In genomic region chr11:117171007-117171647, GRCh38 we compare ENCODE assay signal across 18 cellular contexts. TPM values are rescaled to one million over a fixed set of nuclear protein-coding genes. Genes with fewer than 3 reads are reported as not detected.
DNase-seq lines count a peak whose midpoint lies in the region; ATAC-seq, FAIRE-seq and TF ChIP-seq lines count a peak whose summit lies in the region.
"Had no signal": no experiment of that assay in that cellular context is flagged by ENCODE, and none has a peak within 500 bp of the region (broad histone marks: within the 10 kb centered on the region; RNA-seq: fewer than 3 reads in every experiment).

No MANE protein-coding gene starts in this region.

- H3K4me2 ChIP-seq in K562 (ENCODE audit: insufficient read depth, low read length): peak overlapping the region; percentile 56; the same call in 1 of the 2 replicates

- H3K9me1 ChIP-seq in K562 (ENCODE audit: control insufficient read depth, insufficient read depth, low read length): no peaks in the 10 kb centered on the region

- in situ Hi-C loops in K562 (cut with MboI): no loop called here

- H3K4me3 ChIP-seq in K562: no peak overlapping the region
- H3K4me3 ChIP-seq: pancreas had no signal

- FAIRE-seq in K562 (lab: Jason Lieb, UNC): no peak
- FAIRE-seq: pancreas had no signal

- peaks cover 15% of the 10 kb centered on the region for H3K4me1 Mint-ChIP-seq in activated naive CD4-positive, alpha-beta T cell treated with anti-CD3 and anti-CD28 coated beads, Interleukin-2, amount 50 U/mL, for 24 hours
- peaks cover 47% of the 10 kb centered on the region for H3K4me1 Mint-ChIP-seq in mesothelial cell of epicardium

- H2AFZ ChIP-seq in K562 (ENCODE audit: low read depth, low read length): 0 out of 2 replicates have a peak overlapping the region, but pooled peaks have one; percentile 34

- 23% methylated on average over 12 of the region's 12 CpGs for WGBS in K562 (ENCODE audit: insufficient coverage, low coverage, missing lambda C conversion rate)

- H4K20me1 ChIP-seq in K562 (replicated peaks; ENCODE audit: control insufficient read depth, insufficient read depth, low read length): peaks cover 14% of the 10 kb centered on the region; the same call in 1 of the 2 replicates

- H3K27ac Mint-ChIP-seq in activated naive CD4-positive, alpha-beta T cell treated with anti-CD3 and anti-CD28 coated beads, Interleukin-2, amount 50 U/mL, for 24 hours: peak overlapping the region; percentile 51
- peak overlapping the region; percentile 58 for H3K27ac Mint-ChIP-seq in mesothelial cell of epicardium

- H3K36me3 ChIP-seq in K562 (ENCODE audit: control insufficient read depth, insufficient read depth, low read length): peaks cover 56% of the 10 kb centered on the region

- H3K27me3 ChIP-seq in K562 (ENCODE audit: control insufficient read depth in 2 of 2, insufficient read depth in 2 of 2, low read length in 2 of 2): no peaks in the 10 kb centered on the region
- H3K27me3 ChIP-seq: pancreas had no signal

- no TSS peak for BruUV-seq in K562 (replicated peaks; lab: Mats Ljungman, UMichigan)

- H3K9me3 ChIP-seq in K562 (replicated peaks; ENCODE audit: control insufficient read depth, insufficient read depth, low read depth, low read length): no peaks in the 10 kb centered on the region
- H3K9me3 ChIP-seq: pancreas had no signal

- TF ChIP-seq POLR2A in K562 (conservative IDR thresholded peaks at IDR 0.05): no peak; the same call in 1 of the 2 replicates

- H3K9me3 Mint-ChIP-seq in activated naive CD4-positive, alpha-beta T cell treated with anti-CD3 and anti-CD28 coated beads, Interleukin-2, amount 50 U/mL, for 24 hours: no peaks in the 10 kb centered on the region
- no peaks in the 10 kb centered on the region for H3K9me3 Mint-ChIP-seq in mesothelial cell of epicardium
- H3K9me3 Mint-ChIP-seq: T-cell had no signal

- peak overlapping the region in 1 of 2 experiments; percentile 24; a peak in 2 of 4 replicates for H3K9ac ChIP-seq in K562 (ENCODE audit: insufficient read depth in 1 of 2, low read depth in 2 of 2, low read length in 2 of 2)

- H3K27me3 Mint-ChIP-seq in activated naive CD4-positive, alpha-beta T cell treated with anti-CD3 and anti-CD28 coated beads, Interleukin-2, amount 50 U/mL, for 24 hours: no peaks in the 10 kb centered on the region
- H3K27me3 Mint-ChIP-seq in mesothelial cell of epicardium (ENCODE audit: low read depth): no peaks in the 10 kb centered on the region
- H3K27me3 Mint-ChIP-seq: T-cell had no signal

- CTCF ChIA-PET in K562 (lab: Yijun Ruan, JAX; ENCODE audit: low intra/inter-chr PET ratio): no interaction called here
- CTCF ChIA-PET in RWPE1 (lab: Yijun Ruan, JAX): no interaction called here

- peaks cover 26 to 34% of the 10 kb centered on the region in 2 experiments for H3K4me1 ChIP-seq in K562 (replicated peaks in 1 of 2; ENCODE audit: control insufficient read depth in 2 of 2, insufficient read depth in 2 of 2, low read length in 2 of 2)

- DNase-seq in activated naive CD4-positive, alpha-beta T cell treated with anti-CD3 and anti-CD28 coated beads, Interleukin-2, amount 50 U/mL, for 16 hours: no peak
- DNase-seq in K562 (ENCODE audit: extremely low read depth in 1 of 4, low spot score in 3 of 4): no peak
- DNase-seq in mesothelial cell of epicardium (ENCODE audit: low spot score in 2 of 2, unreplicated experiment in 2 of 2): no peak
- no peak for DNase-seq in substantia nigra (lab: John Stamatoyannopoulos, UW)
- DNase-seq in SHP77 treated with DMSO at 0.1 percent for 48 hours (lab: John Stamatoyannopoulos, UW): no peak
- DNase-seq in RWPE1 (ENCODE audit: low spot score): no peak
- no peak for DNase-seq in superior temporal gyrus (ENCODE audit: extremely low spot score)
- DNase-seq: activated gamma-delta T cell treated with Interleukin-2 at 50 U/mL for 16 hours; COR-L47; hypothalamus; kidney glomerular epithelial cell; NCI-H1436; NCI-H2171 treated with DMSO at 0.1 percent for 48 hours; pancreas; stimulated activated naive CD4-positive, alpha-beta T cell treated with Interleukin-2 at 50 U/mL for 16 hours; T-cell; WERI-Rb-1 had no signal

- TF ChIP-seq EP300 in K562 (IDR thresholded peaks at IDR 0.05; ENCODE audit: low read length): no peak

- no peaks in the 10 kb centered on the region for H3K79me2 ChIP-seq in K562 (ENCODE audit: control insufficient read depth, insufficient read depth, low read length)

- no peaks in the 10 kb centered on the region for H3K36me3 Mint-ChIP-seq in activated naive CD4-positive, alpha-beta T cell treated with anti-CD3 and anti-CD28 coated beads, Interleukin-2, amount 50 U/mL, for 24 hours
- peaks cover 6% of the 10 kb centered on the region for H3K36me3 Mint-ChIP-seq in mesothelial cell of epicardium

- intact Hi-C loops in K562 (cut with micrococcal nuclease): no loop called here

- no peak overlapping the region for H3K4me3 Mint-ChIP-seq in activated naive CD4-positive, alpha-beta T cell treated with anti-CD3 and anti-CD28 coated beads, Interleukin-2, amount 50 U/mL, for 24 hours
- H3K4me3 Mint-ChIP-seq in mesothelial cell of epicardium: no peak overlapping the region
- H3K4me3 Mint-ChIP-seq: T-cell had no signal

- H3K27ac ChIP-seq in K562 (ENCODE audit: extremely low read depth, low read depth, low read length) (peak overlapping the region; percentile 69; the same call in 2 of the 3 replicates), substantia nigra (ENCODE audit: low read depth, low read length, poor library complexity, severe bottlenecking) (peak overlapping the region; percentile 26), RWPE1 (no peak overlapping the region)
- H3K27ac ChIP-seq: pancreas, WERI-Rb-1 had no signal

- no peak for TF ChIP-seq RAD21 in K562 (CRISPR knock-in tag; conservative IDR thresholded peaks at IDR 0.05 in 1 of 2, IDR thresholded peaks at IDR 0.05 in 1 of 2)

- POLR2A ChIA-PET in K562 (lab: Yijun Ruan, JAX): interaction anchor here (0.6 to 3.8 kb wide), 6 partner anchors 10 to 27 kb away, joined by 4 to 27 read pairs (median 6); partner anchors contain the start of gene PAFAH1B2
- POLR2A ChIA-PET in RWPE1 (lab: Yijun Ruan, JAX; ENCODE audit: low non-redundant PET): interaction anchor here (0.6 kb wide), 1 partner anchor 8 kb away, joined by 3 read pairs; no protein-coding TSS in a partner anchor

- ATAC-seq in K562: peak; percentile 33
- ATAC-seq: T-cell had no signal

- TF ChIP-seq CTCF in K562 (IDR thresholded peaks at IDR 0.05 in 2 of 3, conservative IDR thresholded peaks at IDR 0.05 in 1 of 3; ENCODE audit: insufficient read depth in 2 of 3, low read depth in 1 of 3, low read length in 3 of 3) (no peak), mesothelial cell of epicardium (IDR thresholded peaks at IDR 0.05; ENCODE audit: unreplicated experiment) (no peak), RWPE1 (conservative IDR thresholded peaks at IDR 0.05; ENCODE audit: low read depth) (no peak)

RNA-seq across cellular contexts. Expression of gene SIDT2, which starts 7.4 kb away (rescaled TPM):
- total RNA-seq in K562 (2011; cell fraction: chromatin; rRNA removed; ENCODE audit: low replicate concordance): 140 and 344 TPM in 2 replicates
- 167 and 174 TPM in 2 replicates for total RNA-seq in K562 (2011; cell fraction: nucleolus; rRNA removed)
- 143 and 150 TPM in 2 replicates for total RNA-seq in K562 (2011; cell fraction: nucleoplasm; rRNA removed)
- total RNA-seq in K562 (2014; rRNA removed): 5.9 and 7.1 TPM in 2 replicates
- 4.4 and 6.5 TPM in 2 replicates for total RNA-seq in K562 (2014; rRNA removed; fragmentation: Illumina TruSeq; extraction: Trizol)
- 6.1 and 7.0 TPM in 2 replicates for total RNA-seq in K562 (2015; rRNA removed; fragmentation: Illumina TruSeq; extraction: Trizol)
- total RNA-seq in K562 (2021): 17.7 and 20.2 TPM in 2 replicates
- 11.5 and 21.7 TPM in 2 replicates for polyA plus RNA-seq in K562 (2011; rRNA removed)
- polyA plus RNA-seq in K562 (2011; cell fraction: cytosol; rRNA removed): 11.6 and 15.7 TPM in 2 replicates
- polyA plus RNA-seq in K562 (2011; cell fraction: nucleus; rRNA removed): 117 and 144 TPM in 2 replicates
- 15.7 and 22.6 TPM in 2 replicates for polyA plus RNA-seq in K562 (2012)
- polyA plus RNA-seq in K562 (2014; fragmentation: Illumina TruSeq; extraction: Trizol): 14.4 and 15.6 TPM in 2 replicates
- polyA plus RNA-seq in K562 (2014; fragmentation: Nextera tagmentation; extraction: Ambion mirVana): 1 to 10 TPM; 2.4 to 3.6 TPM
- 14.1 and 22.2 TPM in 2 replicates for polyA plus RNA-seq in K562 (2014; rRNA removed)
- 16.3 and 17.1 TPM in 2 replicates for polyA minus RNA-seq in K562 (2011; rRNA and poly(A)+ RNA removed)
- polyA minus RNA-seq in K562 (2011; cell fraction: cytosol; rRNA and poly(A)+ RNA removed): 14.1 and 17.0 TPM in 2 replicates
- polyA minus RNA-seq in K562 (2011; cell fraction: nucleus; rRNA and poly(A)+ RNA removed): 32.9 and 48.4 TPM in 2 replicates
- 37.6 to 41.7 TPM (median 39.4 TPM) in 3 replicates for total RNA-seq in mesothelial cell of epicardium

RNA-seq across cellular contexts. Expression of gene PAFAH1B2, which starts 27.0 kb away (rescaled TPM):
- 47.5 and 78.4 TPM in 2 replicates for total RNA-seq in K562 (2011; cell fraction: chromatin; rRNA removed; ENCODE audit: low replicate concordance)
- total RNA-seq in K562 (2011; cell fraction: nucleolus; rRNA removed): 27.7 and 27.9 TPM in 2 replicates
- total RNA-seq in K562 (2011; cell fraction: nucleoplasm; rRNA removed): 55.0 and 89.9 TPM in 2 replicates
- total RNA-seq in K562 (2014; rRNA removed) (61.0 and 64.9 TPM in 2 replicates), K562 (2014; rRNA removed; fragmentation: Illumina TruSeq; extraction: Trizol) (94.7 and 109 TPM in 2 replicates), K562 (2015; rRNA removed; fragmentation: Illumina TruSeq; extraction: Trizol) (70.4 and 74.2 TPM in 2 replicates), K562 (2021) (82.3 and 90.2 TPM in 2 replicates), mesothelial cell of epicardium (95.0 to 98.6 TPM (median 97.3 TPM) in 3 replicates)
- polyA plus RNA-seq in K562 (2011; rRNA removed) (43.3 and 55.3 TPM in 2 replicates), K562 (2014; fragmentation: Illumina TruSeq; extraction: Trizol) (38.0 and 39.3 TPM in 2 replicates), K562 (2014; fragmentation: Nextera tagmentation; extraction: Ambion mirVana) (10 to 100 TPM; 27.8 to 81.6 TPM), K562 (2014; rRNA removed) (34.5 and 36.4 TPM in 2 replicates)
- 31.2 and 34.2 TPM in 2 replicates for polyA plus RNA-seq in K562 (2011; cell fraction: cytosol; rRNA removed)
- polyA plus RNA-seq in K562 (2011; cell fraction: nucleus; rRNA removed): 17.3 and 17.8 TPM in 2 replicates
- polyA plus RNA-seq in K562 (2012): 28.3 and 30.4 TPM in 2 replicates
- polyA minus RNA-seq in K562 (2011; rRNA and poly(A)+ RNA removed): 203 and 224 TPM in 2 replicates
- polyA minus RNA-seq in K562 (2011; cell fraction: cytosol; rRNA and poly(A)+ RNA removed): 49.4 and 74.5 TPM in 2 replicates
- polyA minus RNA-seq in K562 (2011; cell fraction: nucleus; rRNA and poly(A)+ RNA removed): 15.5 and 22.9 TPM in 2 replicates

RNA-seq across cellular contexts. Expression of gene TAGLN, which starts 28.0 kb away (rescaled TPM):
- 19.3 and 31.5 TPM in 2 replicates for total RNA-seq in K562 (2011; cell fraction: chromatin; rRNA removed; ENCODE audit: low replicate concordance)
- total RNA-seq in K562 (2011; cell fraction: nucleolus; rRNA removed): 15.1 and 17.0 TPM in 2 replicates
- total RNA-seq in K562 (2011; cell fraction: nucleoplasm; rRNA removed): 12.9 and 14.2 TPM in 2 replicates
- 0.95 and 1.3 TPM in 2 replicates for total RNA-seq in K562 (2014; rRNA removed)
- total RNA-seq in K562 (2014; rRNA removed; fragmentation: Illumina TruSeq; extraction: Trizol): 1.1 and 1.4 TPM in 2 replicates
- 0.87 and 1.2 TPM in 2 replicates for total RNA-seq in K562 (2015; rRNA removed; fragmentation: Illumina TruSeq; extraction: Trizol)
- total RNA-seq in K562 (2021): 3.5 and 3.6 TPM in 2 replicates
- 3.0 and 3.1 TPM in 2 replicates for polyA plus RNA-seq in K562 (2011; rRNA removed)
- polyA plus RNA-seq in K562 (2011; cell fraction: cytosol; rRNA removed): 1.3 and 1.4 TPM in 2 replicates
- 22.1 and 23.9 TPM in 2 replicates for polyA plus RNA-seq in K562 (2011; cell fraction: nucleus; rRNA removed)
- polyA plus RNA-seq in K562 (2012): 2.5 and 5.8 TPM in 2 replicates
- polyA plus RNA-seq in K562 (2014; fragmentation: Illumina TruSeq; extraction: Trizol): 2.4 and 2.8 TPM in 2 replicates
- under 1 TPM; 0.21 to 0.56 TPM for polyA plus RNA-seq in K562 (2014; fragmentation: Nextera tagmentation; extraction: Ambion mirVana)
- 3.2 and 4.9 TPM in 2 replicates for polyA plus RNA-seq in K562 (2014; rRNA removed)
- 1.7 and 2.7 TPM in 2 replicates for polyA minus RNA-seq in K562 (2011; rRNA and poly(A)+ RNA removed)
- polyA minus RNA-seq in K562 (2011; cell fraction: cytosol; rRNA and poly(A)+ RNA removed): 2.0 TPM in 1 of 2 replicates, not detected in the other
- polyA minus RNA-seq in K562 (2011; cell fraction: nucleus; rRNA and poly(A)+ RNA removed): 3.2 and 3.3 TPM in 2 replicates
- total RNA-seq in mesothelial cell of epicardium: 192 to 206 TPM (median 197 TPM) in 3 replicates
